15 cellular contexts compared by ENCODE assay signal in genomic region chr21:41316200-41316599, GRCh38. TPM values are rescaled to one million over a fixed set of nuclear protein-coding genes. Genes with fewer than 3 reads are reported as not detected.
DNase-seq lines count a peak whose midpoint lies in the region; ATAC-seq and TF ChIP-seq lines count a peak whose summit lies in the region.
"Had no signal": no experiment of that assay in that cellular context is flagged by ENCODE, and none has a peak within 500 bp of the region (broad histone marks: within the 10 kb centered on the region; RNA-seq: fewer than 3 reads in every experiment).

No MANE protein-coding gene starts in this region.

- H3K27me3 ChIP-seq in esophagus muscularis mucosa: peaks cover 0 to 36% (median 14%) of the 10 kb centered on the region in 4 donors
- peaks cover 3% of the 10 kb centered on the region for H3K27me3 ChIP-seq in mesendoderm (ENCODE audit: insufficient read depth, low read length, poor library complexity)
- H3K27me3 ChIP-seq in spleen (replicated peaks in 1 of 7): peaks cover 0 to 43% (median 13%) of the 10 kb centered on the region in 7 donors

- no peak overlapping the region for H3K27ac ChIP-seq in esophagus muscularis mucosa (replicated peaks in 1 of 4)
- no peak overlapping the region for H3K27ac ChIP-seq in mesendoderm (ENCODE audit: low read depth, low read length)
- H3K27ac ChIP-seq in spleen: no peak overlapping the region
- H3K27ac ChIP-seq: SK-N-MC had no signal

- no peak overlapping the region for H3K56ac ChIP-seq in mesendoderm (ENCODE audit: low read length)

- no peak overlapping the region for H2BK15ac ChIP-seq in mesendoderm (replicated peaks; ENCODE audit: low read depth)

- no peak overlapping the region for H2AK5ac ChIP-seq in mesendoderm (ENCODE audit: low read length)

- TF ChIP-seq CTCF in esophagus muscularis mucosa (IDR thresholded peaks at IDR 0.05): no peak
- no peak for TF ChIP-seq CTCF in spleen (IDR thresholded peaks at IDR 0.05 in 8 of 11, conservative IDR thresholded peaks at IDR 0.05 in 3 of 11)

- no peak overlapping the region for H3K9ac ChIP-seq in mesendoderm (ENCODE audit: low read length)

- H3K4ac ChIP-seq in mesendoderm (ENCODE audit: low read depth, low read length): no peak overlapping the region

- H3K9me3 ChIP-seq in esophagus muscularis mucosa: no peaks in the 10 kb centered on the region
- H3K9me3 ChIP-seq in spleen: no peaks in the 10 kb centered on the region

- intact Hi-C loops in esophagus muscularis mucosa (cut with DNase I) (no loop called here), spleen (cut with DNase I; ENCODE audit: low total_unique reads) (no loop called here)

- ATAC-seq in GM19023 (IDR thresholded peaks at IDR 0.05; ENCODE audit: unreplicated experiment): no peak
- ATAC-seq in HG02798 (IDR thresholded peaks at IDR 0.05; ENCODE audit: poor library complexity, unreplicated experiment): no peak
- ATAC-seq in GM21737 (IDR thresholded peaks at IDR 0.05; ENCODE audit: unreplicated experiment): no peak

- H3K79me2 ChIP-seq in mesendoderm (ENCODE audit: control insufficient read depth, insufficient read depth, low read length): no peaks in the 10 kb centered on the region

- H3K36me3 ChIP-seq in esophagus muscularis mucosa: no peaks in the 10 kb centered on the region
- H3K36me3 ChIP-seq in mesendoderm (ENCODE audit: control insufficient read depth, insufficient read depth, low read length): no peaks in the 10 kb centered on the region
- no peaks in the 10 kb centered on the region for H3K36me3 ChIP-seq in spleen

- H2BK120ac ChIP-seq in mesendoderm (ENCODE audit: low read depth, low read length): no peak overlapping the region

- H4K5ac ChIP-seq in mesendoderm (ENCODE audit: low read length): no peak overlapping the region

- peaks cover 10 to 14% (median 13%) of the 10 kb centered on the region in 4 donors for H3K4me1 ChIP-seq in esophagus muscularis mucosa
- no peaks in the 10 kb centered on the region for H3K4me1 ChIP-seq in mesendoderm (ENCODE audit: control insufficient read depth, low read depth, low read length)
- peaks cover 3 to 21% (median 14%) of the 10 kb centered on the region in 6 donors for H3K4me1 ChIP-seq in spleen

- H3K79me1 ChIP-seq in mesendoderm (ENCODE audit: low read length): no peaks in the 10 kb centered on the region

- peak overlapping the region; percentile 16 for H3K4me2 ChIP-seq in mesendoderm (ENCODE audit: low read length)

- no peak overlapping the region for H3K23ac ChIP-seq in mesendoderm (ENCODE audit: low read length)

- 38% methylated on average over 9 of the region's 11 CpGs for WGBS in esophagus muscularis mucosa
- no CpG with 5 or more reads among the region's 11 CpGs for WGBS in mesendoderm (ENCODE audit: extremely low coverage, insufficient coverage, low lambda C conversion rate)
- WGBS in spleen, 5 donors: 42 to 49% (median 47%) methylated on average over 11 of the region's 11 CpGs

- TF ChIP-seq POLR2A in esophagus muscularis mucosa (IDR thresholded peaks at IDR 0.05; ENCODE audit: low read depth): no peak
- TF ChIP-seq POLR2A in spleen (IDR thresholded peaks at IDR 0.05): no peak

- TF ChIP-seq EP300 in esophagus muscularis mucosa (IDR thresholded peaks at IDR 0.05): no peak

- H2BK5ac ChIP-seq in mesendoderm (ENCODE audit: low read length): no peak overlapping the region

- H4K8ac ChIP-seq in mesendoderm (ENCODE audit: low read depth, low read length): no peak overlapping the region

- peak; percentile 60 for DNase-seq in NCI-H1092 treated with DMSO at 0.1 percent for 48 hours (lab: John Stamatoyannopoulos, UW)
- no peak for DNase-seq in esophagus muscularis mucosa (ENCODE audit: extremely low spot score)
- DNase-seq in mesendoderm: no peak
- no peak for DNase-seq in spleen
- DNase-seq in ureter (ENCODE audit: low spot score): no peak
- DNase-seq: activated gamma-delta T cell; CD4-positive, alpha-beta memory T cell; Kasumi-1 had no signal

- H3K18ac ChIP-seq in mesendoderm (ENCODE audit: low read length): no peak overlapping the region

- H3K4me3 ChIP-seq in esophagus muscularis mucosa: peak overlapping the region; percentile 36 to 55 (median 42)
- H3K4me3 ChIP-seq in mesendoderm (ENCODE audit: low read length): no peak overlapping the region
- H3K4me3 ChIP-seq in spleen: peak overlapping the region in 6 of 8 donors; percentile 21 to 62 (median 25)
- H3K4me3 ChIP-seq: SK-N-MC had no signal

RNA-seq across cellular contexts. Expression of gene FAM3B, which starts 0.4 kb away (rescaled TPM):
- total RNA-seq in esophagus muscularis mucosa (under 1 TPM in 1 of 4 donors, not detected in 3; 0.45 TPM), spleen (1 to 10 TPM in 2 of 7 donors, under 1 TPM in 2, not detected in 3; 0.77 to 1.3 (median 1.0) TPM), ureter (116 TPM)
- polyA plus RNA-seq in mesendoderm (2013, experiment 1 of 2): 1.6 TPM
- 1.9 TPM for polyA plus RNA-seq in mesendoderm (2013, experiment 2 of 2)
- polyA plus RNA-seq in spleen: 1 to 10 TPM; 1.4 to 1.9 (median 1.5) TPM
- total RNA-seq: activated CD4-positive, alpha-beta T cell treated with anti-CD3 and anti-CD28 coated beads, Interleukin-2, amount 10 ng/mL, durations not matched to agents 24 days and 14 days; CD4-positive, alpha-beta memory T cell; chondrocyte; temporal lobe had no signal
- polyA plus RNA-seq: CD4-positive, alpha-beta memory T cell had no signal

RNA-seq across cellular contexts. Expression of gene MX2, which starts 45.6 kb away (rescaled TPM):
- total RNA-seq in esophagus muscularis mucosa (10 to 100 TPM in 1 of 4 donors, 1 to 10 TPM in 3; 5.4 to 19.7 (median 7.0) TPM), spleen (100 to 1,000 TPM in 2 of 7 donors, 10 to 100 TPM in 5; 56.5 to 109 (median 75.3) TPM), ureter (18.9 TPM)
- polyA plus RNA-seq in mesendoderm (2013, experiment 1 of 2): 11.1 TPM
- 10.7 TPM for polyA plus RNA-seq in mesendoderm (2013, experiment 2 of 2)
- 10 to 100 TPM; 20.0 to 34.6 (median 26.8) TPM for polyA plus RNA-seq in spleen
- total RNA-seq: chondrocyte had no signal

Comparison
In these comparisons a context has a peak if more than half of its experiments do, and no peak if none do; other contexts are left out.
1. RNA of gene FAM3B, which starts 0.4 kb away (total RNA-seq): 116 TPM in ureter (single experiment); 0.77 to 1.3 TPM in spleen and 0.45 TPM in esophagus muscularis mucosa; every median in the first group is over 10 times any median in the second.